ENCODE assay signal across 1 cellular context in the genomic region with DNA sequence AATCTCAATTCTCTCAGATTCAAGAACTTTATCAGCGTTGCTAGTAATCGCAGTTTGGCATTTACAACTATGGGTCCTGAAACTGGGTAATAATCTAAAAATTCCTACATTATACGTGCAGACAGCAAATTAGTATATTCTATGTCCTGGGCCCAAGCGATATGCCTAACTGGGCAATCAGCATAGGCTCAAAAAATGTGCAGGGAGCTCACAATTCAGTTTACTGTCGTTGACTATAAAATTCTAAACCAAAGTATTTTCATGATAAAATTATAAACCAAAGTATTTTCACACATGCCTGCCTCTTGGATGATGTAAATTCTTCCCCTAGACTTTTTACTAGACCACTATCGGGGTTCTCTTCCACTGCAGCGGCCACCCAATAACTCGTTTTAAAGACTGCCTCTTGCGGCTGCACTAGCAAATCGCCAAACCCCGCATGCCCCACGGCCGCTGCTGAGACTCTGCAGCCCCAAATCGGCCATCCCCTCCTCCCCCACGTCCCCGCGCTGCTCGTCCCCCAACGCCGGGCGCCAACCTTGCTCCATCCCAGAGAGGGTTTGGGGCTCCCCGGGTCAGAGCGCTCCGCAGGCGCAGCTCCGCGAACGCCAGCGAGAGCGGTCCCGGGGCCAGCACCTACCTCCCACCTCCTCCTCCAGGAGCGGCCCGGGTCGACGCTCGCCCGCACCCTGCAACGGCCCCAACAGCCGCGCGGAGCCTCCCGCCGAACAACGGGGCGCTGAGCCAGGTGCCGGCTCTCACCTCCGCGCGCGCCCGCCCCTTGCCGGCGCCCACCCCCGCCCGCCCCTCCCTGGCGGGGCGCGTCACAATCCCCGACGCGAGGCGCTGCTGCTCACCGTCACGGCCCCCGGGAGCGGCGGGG.
TF ChIP-seq lines count a peak whose summit lies in the region.

No MANE protein-coding gene starts in this region.

TF ChIP-seq in HEK293, 187 proteins besides CTCF, POLR2A, EP300 and RAD21 (continues in another document):
- TF ChIP-seq ZNF214 (tag by site-specific recombination; IDR thresholded peaks at IDR 0.05; ENCODE audit: borderline replicate concordance) (no peak), KLF16 (tag by site-specific recombination; IDR thresholded peaks at IDR 0.05) (peak; percentile 79), ZNF335 (tag by site-specific recombination; conservative IDR thresholded peaks at IDR 0.05) (peak; percentile 90), KLF10 (tag by site-specific recombination; IDR thresholded peaks at IDR 0.05) (no peak), ZNF785 (tag by site-specific recombination; IDR thresholded peaks at IDR 0.05) (no peak), ZNF660 (tag by site-specific recombination; IDR thresholded peaks at IDR 0.05) (peak; percentile 10; the same call in 1 of the 2 replicates), GLIS2 (tag by site-specific recombination; IDR thresholded peaks at IDR 0.05) (peak; percentile 91), ZBTB17 (tag by site-specific recombination; IDR thresholded peaks at IDR 0.05) (peak; percentile 83), ZNF114 (tag by site-specific recombination; IDR thresholded peaks at IDR 0.05) (no peak), ZNF157 (tag by site-specific recombination; IDR thresholded peaks at IDR 0.05) (no peak), ZNF639 (tag by site-specific recombination; IDR thresholded peaks at IDR 0.05) (no peak), ELK4 (IDR thresholded peaks at IDR 0.05; ENCODE audit: borderline replicate concordance, low read depth, low read length) (no peak), KLF17 (tag by site-specific recombination; IDR thresholded peaks at IDR 0.05) (peak; percentile 21; the same call in 1 of the 2 replicates), ZNF654 (tag by site-specific recombination; IDR thresholded peaks at IDR 0.05; ENCODE audit: low read depth) (no peak), ZBTB26 (tag by site-specific recombination; optimal IDR thresholded peaks at IDR 0.05) (peak; percentile 95), MEIS1 (CRISPR knock-in tag; IDR thresholded peaks at IDR 0.05; ENCODE audit: borderline replicate concordance) (no peak), ZNF324 (tag by site-specific recombination; IDR thresholded peaks at IDR 0.05) (0 out of 2 replicates have a peak, but pooled peaks have one; percentile 35), ZNF391 (tag by site-specific recombination; IDR thresholded peaks at IDR 0.05; ENCODE audit: borderline replicate concordance, low read depth) (0 out of 2 replicates have a peak, but pooled peaks have one; percentile 51), ZNF501 (tag by site-specific recombination; IDR thresholded peaks at IDR 0.05) (peak; percentile 60), SP7 (tag by site-specific recombination; IDR thresholded peaks at IDR 0.05) (peak; percentile 38; the same call in 1 of the 2 replicates), ZNF473 (tag by site-specific recombination; IDR thresholded peaks at IDR 0.05) (no peak), ZNF514 (tag by site-specific recombination; IDR thresholded peaks at IDR 0.05) (no peak), ZNF747 (tag by site-specific recombination; IDR thresholded peaks at IDR 0.05) (no peak), ZFP69B (tag by site-specific recombination; IDR thresholded peaks at IDR 0.05) (0 out of 2 replicates have a peak, but pooled peaks have one; percentile 20), ZNF664 (tag by site-specific recombination; IDR thresholded peaks at IDR 0.05) (no peak), RBAK (tag by site-specific recombination; IDR thresholded peaks at IDR 0.05) (no peak), ZNF548 (tag by site-specific recombination; IDR thresholded peaks at IDR 0.05) (no peak), ZNF155 (tag by site-specific recombination; IDR thresholded peaks at IDR 0.05) (no peak), TRIM28 (IDR thresholded peaks at IDR 0.05; ENCODE audit: borderline replicate concordance, low read length) (no peak), GLIS1 (tag by site-specific recombination; IDR thresholded peaks at IDR 0.05) (peak; percentile 72), EGR2 (tag by site-specific recombination; IDR thresholded peaks at IDR 0.05; ENCODE audit: low read depth) (peak; percentile 72), ZFP37 (tag by site-specific recombination; IDR thresholded peaks at IDR 0.05) (0 out of 2 replicates have a peak, but pooled peaks have one; percentile 50), ZBTB11 (tag by site-specific recombination; conservative IDR thresholded peaks at IDR 0.05; ENCODE audit: low read depth) (no peak), ZNF138 (tag by site-specific recombination; IDR thresholded peaks at IDR 0.05; ENCODE audit: borderline replicate concordance) (no peak)
- TF ChIP-seq, protein P1, sequence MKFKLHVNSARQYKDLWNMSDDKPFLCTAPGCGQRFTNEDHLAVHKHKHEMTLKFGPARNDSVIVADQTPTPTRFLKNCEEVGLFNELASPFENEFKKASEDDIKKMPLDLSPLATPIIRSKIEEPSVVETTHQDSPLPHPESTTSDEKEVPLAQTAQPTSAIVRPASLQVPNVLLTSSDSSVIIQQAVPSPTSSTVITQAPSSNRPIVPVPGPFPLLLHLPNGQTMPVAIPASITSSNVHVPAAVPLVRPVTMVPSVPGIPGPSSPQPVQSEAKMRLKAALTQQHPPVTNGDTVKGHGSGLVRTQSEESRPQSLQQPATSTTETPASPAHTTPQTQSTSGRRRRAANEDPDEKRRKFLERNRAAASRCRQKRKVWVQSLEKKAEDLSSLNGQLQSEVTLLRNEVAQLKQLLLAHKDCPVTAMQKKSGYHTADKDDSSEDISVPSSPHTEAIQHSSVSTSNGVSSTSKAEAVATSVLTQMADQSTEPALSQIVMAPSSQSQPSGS (tag by site-specific recombination; IDR thresholded peaks at IDR 0.05; ENCODE audit: low read depth): no peak
- TF ChIP-seq, protein P2, sequence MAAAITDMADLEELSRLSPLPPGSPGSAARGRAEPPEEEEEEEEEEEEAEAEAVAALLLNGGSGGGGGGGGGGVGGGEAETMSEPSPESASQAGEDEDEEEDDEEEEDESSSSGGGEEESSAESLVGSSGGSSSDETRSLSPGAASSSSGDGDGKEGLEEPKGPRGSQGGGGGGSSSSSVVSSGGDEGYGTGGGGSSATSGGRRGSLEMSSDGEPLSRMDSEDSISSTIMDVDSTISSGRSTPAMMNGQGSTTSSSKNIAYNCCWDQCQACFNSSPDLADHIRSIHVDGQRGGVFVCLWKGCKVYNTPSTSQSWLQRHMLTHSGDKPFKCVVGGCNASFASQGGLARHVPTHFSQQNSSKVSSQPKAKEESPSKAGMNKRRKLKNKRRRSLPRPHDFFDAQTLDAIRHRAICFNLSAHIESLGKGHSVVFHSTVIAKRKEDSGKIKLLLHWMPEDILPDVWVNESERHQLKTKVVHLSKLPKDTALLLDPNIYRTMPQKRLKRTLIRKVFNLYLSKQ (tag by site-specific recombination; IDR thresholded peaks at IDR 0.05; ENCODE audit: borderline replicate concordance): no peak
- TF ChIP-seq, protein P3, sequence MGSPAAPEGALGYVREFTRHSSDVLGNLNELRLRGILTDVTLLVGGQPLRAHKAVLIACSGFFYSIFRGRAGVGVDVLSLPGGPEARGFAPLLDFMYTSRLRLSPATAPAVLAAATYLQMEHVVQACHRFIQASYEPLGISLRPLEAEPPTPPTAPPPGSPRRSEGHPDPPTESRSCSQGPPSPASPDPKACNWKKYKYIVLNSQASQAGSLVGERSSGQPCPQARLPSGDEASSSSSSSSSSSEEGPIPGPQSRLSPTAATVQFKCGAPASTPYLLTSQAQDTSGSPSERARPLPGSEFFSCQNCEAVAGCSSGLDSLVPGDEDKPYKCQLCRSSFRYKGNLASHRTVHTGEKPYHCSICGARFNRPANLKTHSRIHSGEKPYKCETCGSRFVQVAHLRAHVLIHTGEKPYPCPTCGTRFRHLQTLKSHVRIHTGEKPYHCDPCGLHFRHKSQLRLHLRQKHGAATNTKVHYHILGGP (tag by site-specific recombination; IDR thresholded peaks at IDR 0.05): no peak
- TF ChIP-seq, protein P4, sequence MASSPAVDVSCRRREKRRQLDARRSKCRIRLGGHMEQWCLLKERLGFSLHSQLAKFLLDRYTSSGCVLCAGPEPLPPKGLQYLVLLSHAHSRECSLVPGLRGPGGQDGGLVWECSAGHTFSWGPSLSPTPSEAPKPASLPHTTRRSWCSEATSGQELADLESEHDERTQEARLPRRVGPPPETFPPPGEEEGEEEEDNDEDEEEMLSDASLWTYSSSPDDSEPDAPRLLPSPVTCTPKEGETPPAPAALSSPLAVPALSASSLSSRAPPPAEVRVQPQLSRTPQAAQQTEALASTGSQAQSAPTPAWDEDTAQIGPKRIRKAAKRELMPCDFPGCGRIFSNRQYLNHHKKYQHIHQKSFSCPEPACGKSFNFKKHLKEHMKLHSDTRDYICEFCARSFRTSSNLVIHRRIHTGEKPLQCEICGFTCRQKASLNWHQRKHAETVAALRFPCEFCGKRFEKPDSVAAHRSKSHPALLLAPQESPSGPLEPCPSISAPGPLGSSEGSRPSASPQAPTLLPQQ (tag by site-specific recombination; IDR thresholded peaks at IDR 0.05): peak; percentile 80; the same call in 1 of the 2 replicates
- TF ChIP-seq, protein P5, sequence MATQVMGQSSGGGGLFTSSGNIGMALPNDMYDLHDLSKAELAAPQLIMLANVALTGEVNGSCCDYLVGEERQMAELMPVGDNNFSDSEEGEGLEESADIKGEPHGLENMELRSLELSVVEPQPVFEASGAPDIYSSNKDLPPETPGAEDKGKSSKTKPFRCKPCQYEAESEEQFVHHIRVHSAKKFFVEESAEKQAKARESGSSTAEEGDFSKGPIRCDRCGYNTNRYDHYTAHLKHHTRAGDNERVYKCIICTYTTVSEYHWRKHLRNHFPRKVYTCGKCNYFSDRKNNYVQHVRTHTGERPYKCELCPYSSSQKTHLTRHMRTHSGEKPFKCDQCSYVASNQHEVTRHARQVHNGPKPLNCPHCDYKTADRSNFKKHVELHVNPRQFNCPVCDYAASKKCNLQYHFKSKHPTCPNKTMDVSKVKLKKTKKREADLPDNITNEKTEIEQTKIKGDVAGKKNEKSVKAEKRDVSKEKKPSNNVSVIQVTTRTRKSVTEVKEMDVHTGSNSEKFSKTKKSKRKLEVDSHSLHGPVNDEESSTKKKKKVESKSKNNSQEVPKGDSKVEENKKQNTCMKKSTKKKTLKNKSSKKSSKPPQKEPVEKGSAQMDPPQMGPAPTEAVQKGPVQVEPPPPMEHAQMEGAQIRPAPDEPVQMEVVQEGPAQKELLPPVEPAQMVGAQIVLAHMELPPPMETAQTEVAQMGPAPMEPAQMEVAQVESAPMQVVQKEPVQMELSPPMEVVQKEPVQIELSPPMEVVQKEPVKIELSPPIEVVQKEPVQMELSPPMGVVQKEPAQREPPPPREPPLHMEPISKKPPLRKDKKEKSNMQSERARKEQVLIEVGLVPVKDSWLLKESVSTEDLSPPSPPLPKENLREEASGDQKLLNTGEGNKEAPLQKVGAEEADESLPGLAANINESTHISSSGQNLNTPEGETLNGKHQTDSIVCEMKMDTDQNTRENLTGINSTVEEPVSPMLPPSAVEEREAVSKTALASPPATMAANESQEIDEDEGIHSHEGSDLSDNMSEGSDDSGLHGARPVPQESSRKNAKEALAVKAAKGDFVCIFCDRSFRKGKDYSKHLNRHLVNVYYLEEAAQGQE (tag by site-specific recombination; IDR thresholded peaks at IDR 0.05): no peak
